ENCODE assay signal across 1 cellular context in the genomic region with DNA sequence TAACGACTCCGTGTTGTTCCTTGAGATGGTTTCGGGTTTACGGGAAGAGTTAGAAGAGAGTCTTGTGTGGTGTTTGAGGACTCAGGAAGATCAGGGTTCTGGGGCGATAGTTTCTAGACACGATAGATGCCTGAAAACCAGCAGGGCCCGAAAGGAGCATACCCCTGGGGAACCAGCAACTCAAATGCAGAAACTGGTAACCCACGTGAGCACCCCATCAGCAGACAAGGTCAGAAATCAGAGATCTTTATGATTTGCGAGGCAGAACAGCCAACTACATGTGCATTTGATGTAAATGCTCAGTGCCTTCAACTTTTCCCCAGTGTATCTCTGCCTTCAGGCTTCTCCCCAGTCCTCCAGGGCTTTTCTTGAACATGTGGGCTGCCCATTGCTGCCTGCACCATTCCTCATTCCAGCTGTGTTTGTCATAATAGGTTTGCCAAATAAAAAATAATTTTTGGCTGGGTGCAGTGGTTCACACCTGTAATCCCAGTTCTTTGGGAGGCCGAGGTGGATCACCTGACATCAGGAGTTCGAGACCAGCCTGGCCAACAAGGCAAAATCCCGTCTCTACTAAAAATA.
TF ChIP-seq lines count a peak whose summit lies in the region.

No MANE protein-coding gene starts in this region.

TF ChIP-seq in IMR-90, 13 proteins besides CTCF, POLR2A, EP300 and RAD21:
- TF ChIP-seq CEBPB (IDR thresholded peaks at IDR 0.05; ENCODE audit: low read depth, low read length) (no peak), NFE2L2 (IDR thresholded peaks at IDR 0.05; ENCODE audit: low read depth, low read length) (no peak), RFX5 (IDR thresholded peaks at IDR 0.05; ENCODE audit: low read depth, low read length) (no peak)
- TF ChIP-seq, protein P1, sequence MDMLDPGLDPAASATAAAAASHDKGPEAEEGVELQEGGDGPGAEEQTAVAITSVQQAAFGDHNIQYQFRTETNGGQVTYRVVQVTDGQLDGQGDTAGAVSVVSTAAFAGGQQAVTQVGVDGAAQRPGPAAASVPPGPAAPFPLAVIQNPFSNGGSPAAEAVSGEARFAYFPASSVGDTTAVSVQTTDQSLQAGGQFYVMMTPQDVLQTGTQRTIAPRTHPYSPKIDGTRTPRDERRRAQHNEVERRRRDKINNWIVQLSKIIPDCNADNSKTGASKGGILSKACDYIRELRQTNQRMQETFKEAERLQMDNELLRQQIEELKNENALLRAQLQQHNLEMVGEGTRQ (IDR thresholded peaks at IDR 0.05; ENCODE audit: low read depth, low read length): no peak
